Comparison of ENCODE assay signal across 16 cellular contexts in genomic region chr5:143494595-143494994, GRCh38.
"Had no signal": no experiment of that assay in that cellular context is flagged by ENCODE, and none has a peak within 500 bp of the region (broad histone marks: within the 10 kb centered on the region; RNA-seq: fewer than 3 reads in every experiment).

No MANE protein-coding gene starts in this region.

- H3K36me3 Mint-ChIP-seq: activated naive CD8-positive, alpha-beta T cell treated with anti-CD3 and anti-CD28 coated beads, Interleukin-2, amount 10 ng/mL, durations not matched to agents 7 days and 5 days; natural killer cell treated with Interleukin-12 subunit alpha and Interleukin-12 subunit beta and Interleukin-15 and Interleukin-18, amount 100 ng/mL, for 72 hours had no signal

- H3K9me3 ChIP-seq: testis had no signal

- H3K27ac Mint-ChIP-seq: activated CD4-positive, alpha-beta T cell treated with anti-CD3 and anti-CD28 coated beads, Interleukin-2, amount 10 ng/mL, durations not matched to agents 7 days and 5 days; activated naive CD8-positive, alpha-beta T cell treated with anti-CD3 and anti-CD28 coated beads, Interleukin-2, amount 10 ng/mL, durations not matched to agents 7 days and 5 days; activated T-helper 1 cell treated with anti-CD3 and anti-CD28 coated beads, Interleukin-12 subunit alpha, Interleukin-12 subunit beta, Interleukin-2, Interleukin-4 antibody, amounts not matched to agents 30 ng/mL and 10 ng/mL and 1 ng/mL, durations not matched to agents 14 hours and 24 hours and 36 hours; effector memory CD8-positive, alpha-beta T cell; natural killer cell treated with Interleukin-12 subunit alpha and Interleukin-12 subunit beta and Interleukin-15 and Interleukin-18, amount 100 ng/mL, for 72 hours; progenitor cell of endocrine pancreas; T-helper 2 cell treated with Interferon-gamma antibody and Interleukin-4, amounts not matched to agents 5 μg/mL and 100 μg/mL, for 36 hours had no signal

- H3K9me3 Mint-ChIP-seq: activated CD4-positive, alpha-beta T cell treated with anti-CD3 and anti-CD28 coated beads, Interleukin-2, amount 10 ng/mL, durations not matched to agents 7 days and 5 days; activated naive CD8-positive, alpha-beta T cell treated with anti-CD3 and anti-CD28 coated beads, Interleukin-2, amount 10 ng/mL, durations not matched to agents 7 days and 5 days; effector memory CD8-positive, alpha-beta T cell had no signal

- ATAC-seq: effector memory CD8-positive, alpha-beta T cell; natural killer cell treated with Interleukin-12 subunit alpha and Interleukin-12 subunit beta and Interleukin-15 and Interleukin-18, amount 100 ng/mL, for 72 hours; stimulated activated naive CD8-positive, alpha-beta T cell treated with anti-CD3 and anti-CD28 coated beads, Interleukin-15, Interleukin-2, amounts not matched to agents 100 U/mL and 50 U/mL, for 24 hours had no signal

- H3K4me3 Mint-ChIP-seq: activated CD4-positive, alpha-beta T cell treated with anti-CD3 and anti-CD28 coated beads, Interleukin-2, amount 10 ng/mL, durations not matched to agents 7 days and 5 days; activated naive CD8-positive, alpha-beta T cell treated with anti-CD3 and anti-CD28 coated beads, Interleukin-2, amount 10 ng/mL, durations not matched to agents 7 days and 5 days; activated T-helper 1 cell treated with anti-CD3 and anti-CD28 coated beads, Interleukin-12 subunit alpha, Interleukin-12 subunit beta, Interleukin-2, Interleukin-4 antibody, amounts not matched to agents 30 ng/mL and 10 ng/mL and 1 ng/mL, durations not matched to agents 14 hours and 24 hours and 36 hours; effector memory CD8-positive, alpha-beta T cell; natural killer cell treated with Interleukin-12 subunit alpha and Interleukin-12 subunit beta and Interleukin-15 and Interleukin-18, amount 100 ng/mL, for 72 hours; T-helper 2 cell treated with Interferon-gamma antibody and Interleukin-4, amounts not matched to agents 5 μg/mL and 100 μg/mL, for 36 hours had no signal

- H3K4me3 ChIP-seq: testis had no signal

- H3K27me3 Mint-ChIP-seq: activated CD4-positive, alpha-beta T cell treated with anti-CD3 and anti-CD28 coated beads, Interleukin-2, amount 10 ng/mL, durations not matched to agents 7 days and 5 days; effector memory CD8-positive, alpha-beta T cell; progenitor cell of endocrine pancreas had no signal

- H3K4me1 Mint-ChIP-seq: activated CD4-positive, alpha-beta T cell treated with anti-CD3 and anti-CD28 coated beads, Interleukin-2, amount 10 ng/mL, durations not matched to agents 7 days and 5 days; activated naive CD8-positive, alpha-beta T cell treated with anti-CD3 and anti-CD28 coated beads, Interleukin-2, amount 10 ng/mL, durations not matched to agents 7 days and 5 days had no signal

- H3K27ac ChIP-seq: testis had no signal

- H3K27me3 ChIP-seq: testis had no signal

- DNase-seq: activated CD4-positive, alpha-beta T cell treated with anti-CD3 and anti-CD28 coated beads, Interleukin-2, amount 10 ng/mL, durations not matched to agents 7 days and 5 days; activated CD4-positive, CD25-positive, alpha-beta regulatory T cell; activated CD8-positive, alpha-beta memory T cell treated with anti-CD3 and anti-CD28 coated beads for 24 hours; activated naive CD4-positive, alpha-beta T cell; activated naive CD8-positive, alpha-beta T cell treated with anti-CD3 and anti-CD28 coated beads, Interleukin-2, amount 10 ng/mL, durations not matched to agents 7 days and 5 days; effector memory CD8-positive, alpha-beta T cell; kidney glomerular epithelial cell; right cardiac atrium; stimulated activated CD4-positive, alpha-beta T cell treated with anti-CD3 and anti-CD28 coated beads, Interleukin-4, amount 100 ng/mL, for 4 hours; stimulated activated CD8-positive, alpha-beta memory T cell treated with anti-CD3 and anti-CD28 coated beads, Interleukin-4, amount 100 ng/mL, for 48 hours; stimulated activated naive CD8-positive, alpha-beta T cell treated with anti-CD3 and anti-CD28 coated beads, Interleukin-15, Interleukin-2, amounts not matched to agents 100 U/mL and 50 U/mL, for 24 hours; testis had no signal
